8 cellular contexts compared by ENCODE assay signal in genomic region chr1:101288491-101288944, GRCh38. TPM values are rescaled to one million over a fixed set of nuclear protein-coding genes. Genes with fewer than 3 reads are reported as not detected.
DNase-seq lines count a peak whose midpoint lies in the region; ATAC-seq and TF ChIP-seq lines count a peak whose summit lies in the region.

No MANE protein-coding gene starts in this region.

- peak; percentile 60 for DNase-seq in BJ (ENCODE audit: low read depth)
- peak; percentile 74 for DNase-seq in NCI-H82 treated with DMSO at 0.1 percent for 48 hours (lab: John Stamatoyannopoulos, UW; ENCODE audit: unreplicated experiment)
- peak; percentile 66 for DNase-seq in activated CD8-positive, alpha-beta memory T cell treated with anti-CD3 and anti-CD28 coated beads, Interleukin-2, amount 50 U/mL, for 4 hours
- DNase-seq in epithelial cell of esophagus (ENCODE audit: low read depth): peak; percentile 88
- DNase-seq in naive thymus-derived CD4-positive, alpha-beta T cell: peak in 8 of 9 donors; percentile 48 to 83 (median 78)
- DNase-seq in substantia nigra (lab: John Stamatoyannopoulos, UW): peak in 31 of 49 donors; percentile 2 to 70 (median 24)

- POLR2A ChIA-PET in BJ (lab: Charles Lee): no interaction called here
- POLR2A ChIA-PET in naive thymus-derived CD4-positive, alpha-beta T cell (lab: Charles Lee): interaction anchor here (0.6 to 16.7 kb wide), 31 partner anchors 9 to 497 kb away, joined by 3 to 633 read pairs (median 4); partner anchors contain the start of genes DPH5, EXTL2, S1PR1 and SLC30A7

- peak; percentile 89 for TF ChIP-seq CTCF in BJ (IDR thresholded peaks at IDR 0.05; ENCODE audit: insufficient read depth, low read depth, low read length)
- TF ChIP-seq CTCF in epithelial cell of esophagus (IDR thresholded peaks at IDR 0.05; ENCODE audit: insufficient read depth, low read depth, low read length, missing control alignments): peak; percentile 95

- intact Hi-C loops in naive thymus-derived CD4-positive, alpha-beta T cell (cut with micrococcal nuclease): loop anchor here (1.0 to 2.0 kb wide), 10 partner anchors 49 to 392 kb away; partner anchors contain the start of genes DPH5 (in 2 of the 2) and SLC30A7 (in 1 of the 2)

- ATAC-seq in GM18870 (IDR thresholded peaks at IDR 0.05; ENCODE audit: unreplicated experiment) (peak; percentile 49), HG03520 (IDR thresholded peaks at IDR 0.05; ENCODE audit: unreplicated experiment) (peak; percentile 64)
- peak; percentile 83 for ATAC-seq in naive thymus-derived CD4-positive, alpha-beta T cell

- CTCF ChIA-PET in BJ (lab: Yijun Ruan, JAX): interaction anchor here (0.5 to 4.8 kb wide), 53 partner anchors 9 to 1689 kb away, joined by 3 to 47 read pairs (median 4); partner anchors contain the start of genes EXTL2 and S1PR1
- CTCF ChIA-PET in naive thymus-derived CD4-positive, alpha-beta T cell (lab: Charles Lee): interaction anchor here (0.6 to 7.1 kb wide), 51 partner anchors 9 to 911 kb away, joined by 3 to 110 read pairs (median 5); partner anchors contain the start of gene S1PR1

- H3K36me3 ChIP-seq in BJ (ENCODE audit: control insufficient read depth, insufficient read depth, low read length): no peaks in the 10 kb centered on the region
- H3K36me3 ChIP-seq in naive thymus-derived CD4-positive, alpha-beta T cell (ENCODE audit: control insufficient read depth in 2 of 3, insufficient read depth in 3 of 3, low read length in 3 of 3): no peaks in the 10 kb centered on the region

- H3K27ac ChIP-seq in naive thymus-derived CD4-positive, alpha-beta T cell (ENCODE audit: low read depth, low read length): peak overlapping the region; percentile 20
- no peak overlapping the region for H3K27ac ChIP-seq in substantia nigra (ENCODE audit: low read depth, low read length, poor library complexity, severe bottlenecking)

- peaks cover 66 to 68% of the 10 kb centered on the region in 2 donors for H3K4me1 ChIP-seq in naive thymus-derived CD4-positive, alpha-beta T cell (ENCODE audit: control insufficient read depth in 2 of 2, insufficient read depth in 2 of 2, low read length in 2 of 2)

- H3K4me3 Mint-ChIP-seq in naive thymus-derived CD4-positive, alpha-beta T cell: peak overlapping the region in 6 of 10 donors; percentile 4 to 47 (median 20)

- peaks cover 0 to 5% (median 0%) of the 10 kb centered on the region in 5 donors for H3K36me3 Mint-ChIP-seq in naive thymus-derived CD4-positive, alpha-beta T cell

- H3K27me3 ChIP-seq in BJ (ENCODE audit: control insufficient read depth, insufficient read depth, low read length): no peaks in the 10 kb centered on the region
- H3K27me3 ChIP-seq in naive thymus-derived CD4-positive, alpha-beta T cell (ENCODE audit: control insufficient read depth in 2 of 2, insufficient read depth in 2 of 2, low read length in 2 of 2): no peaks in the 10 kb centered on the region

- H3K9me3 Mint-ChIP-seq in naive thymus-derived CD4-positive, alpha-beta T cell: peaks cover 0 to 1% (median 0%) of the 10 kb centered on the region in 11 donors

- no peaks in the 10 kb centered on the region for H3K27me3 Mint-ChIP-seq in naive thymus-derived CD4-positive, alpha-beta T cell

- no peaks in the 10 kb centered on the region for H3K9me3 ChIP-seq in naive thymus-derived CD4-positive, alpha-beta T cell (ENCODE audit: control insufficient read depth in 2 of 3, low read length in 3 of 3)

- H3K4me3 ChIP-seq in BJ (ENCODE audit: low read depth, low read length) (no peak overlapping the region), epithelial cell of esophagus (ENCODE audit: low read length) (no peak overlapping the region)
- no peak overlapping the region for H3K4me3 ChIP-seq in naive thymus-derived CD4-positive, alpha-beta T cell (ENCODE audit: low read length)

- H3K27ac Mint-ChIP-seq in naive thymus-derived CD4-positive, alpha-beta T cell: peak overlapping the region; percentile 63 to 93 (median 80)

- peaks cover 55 to 82% (median 73%) of the 10 kb centered on the region in 7 donors for H3K4me1 Mint-ChIP-seq in naive thymus-derived CD4-positive, alpha-beta T cell

RNA-seq across cellular contexts. Expression of gene S1PR1, which starts 51.7 kb away (rescaled TPM):
- polyA plus RNA-seq in BJ (2011; rRNA removed): 11.8 and 12.2 TPM in 2 replicates
- 9.2 and 14.4 TPM in 2 replicates for polyA minus RNA-seq in BJ (2011; rRNA and poly(A)+ RNA removed)
- total RNA-seq in naive thymus-derived CD4-positive, alpha-beta T cell: 100 to 1,000 TPM; 116 to 305 (median 283) TPM
- 100 to 1,000 TPM; 209 to 247 TPM for polyA plus RNA-seq in naive thymus-derived CD4-positive, alpha-beta T cell

Comparison
In these comparisons a context has a peak if more than half of its experiments do, and no peak if none do; other contexts are left out.
1. DNase-seq: peak in every context shown above with its lines; median percentile 88 in epithelial cell of esophagus; 78 in naive thymus-derived CD4-positive, alpha-beta T cell; 74 in NCI-H82 treated with DMSO at 0.1 percent for 48 hours; 66 in activated CD8-positive, alpha-beta memory T cell treated with anti-CD3 and anti-CD28 coated beads, Interleukin-2, amount 50 U/mL, for 4 hours; 60 in BJ; 24 in substantia nigra.
2. RNA of gene S1PR1, which starts 51.7 kb away (polyA plus RNA-seq): 209 to 247 TPM in naive thymus-derived CD4-positive, alpha-beta T cell; 11.8 to 12.2 TPM in BJ; every median in the first group is over 10 times any median in the second.
3. Peak in every context shown above with its lines, with median percentiles within 50 percentile points of each other: ATAC-seq.